ENCODE assay signal across 1 cellular context in the genomic region with DNA sequence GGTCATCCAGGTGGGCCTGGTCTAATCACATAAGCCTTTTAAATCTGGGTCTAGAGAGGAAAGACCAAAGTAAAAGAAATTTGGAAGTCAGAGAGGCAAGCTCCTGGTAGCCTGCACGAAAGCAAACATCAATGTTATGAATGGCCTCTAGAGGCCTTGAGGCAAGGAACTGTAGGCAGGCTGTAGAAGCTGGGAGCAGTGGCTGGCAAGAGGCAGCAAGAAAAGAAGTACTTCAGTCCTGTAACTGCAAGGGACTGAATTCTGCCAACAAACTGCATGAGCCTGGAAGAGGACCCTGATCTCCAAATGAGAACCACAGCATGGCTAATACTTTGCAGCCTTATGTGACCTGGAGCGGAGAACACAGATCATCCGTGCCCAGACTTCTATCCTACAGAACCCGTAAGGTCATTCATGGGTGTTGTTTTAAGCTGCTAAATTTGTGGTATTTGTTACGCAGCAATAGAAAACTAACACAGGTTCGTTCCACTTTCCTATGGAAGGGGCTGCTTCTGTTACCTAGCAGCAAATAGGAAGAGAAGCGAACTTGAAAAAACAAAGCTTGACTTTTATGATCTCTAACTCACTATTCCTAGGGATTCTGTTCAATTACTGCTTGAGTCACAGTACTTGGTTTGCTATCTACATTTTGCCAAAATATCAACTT.
TF ChIP-seq lines count a peak whose summit lies in the region.

No MANE protein-coding gene starts in this region.

TF ChIP-seq in IMR-90, 13 proteins besides CTCF, POLR2A, EP300 and RAD21 (continued from another document):
- no peak for TF ChIP-seq RCOR1 (IDR thresholded peaks at IDR 0.05; ENCODE audit: insufficient replicate concordance, low read length)
- TF ChIP-seq NFE2L2 (IDR thresholded peaks at IDR 0.05; ENCODE audit: low read depth, low read length) = no peak
